8 cellular contexts compared by ENCODE assay signal in the genomic region with DNA sequence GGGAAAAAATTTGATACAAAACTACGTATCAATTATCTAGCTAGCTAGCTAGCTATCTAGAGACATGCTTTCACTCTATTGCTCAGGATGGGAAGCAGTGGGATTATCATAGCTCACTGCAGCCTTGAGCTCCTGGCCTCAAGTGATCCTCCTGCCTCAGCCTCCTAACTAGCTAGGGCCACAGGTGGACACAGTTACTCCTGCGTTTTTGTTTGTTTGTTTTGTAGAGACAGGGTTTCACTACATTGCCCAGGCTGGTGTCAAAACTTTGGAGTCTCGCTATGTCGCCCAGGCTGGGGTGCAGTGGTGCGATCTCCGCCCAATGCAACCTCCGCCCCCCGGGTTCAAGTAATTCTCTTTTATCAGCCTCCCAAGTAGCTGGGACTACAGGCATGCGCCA.
DNase-seq lines count a peak whose midpoint lies in the region; ATAC-seq, FAIRE-seq and TF ChIP-seq lines count a peak whose summit lies in the region.
"Not testable (repeated sequence)": the region's sequence is repeated elsewhere in the genome, so short reads cannot be mapped to it uniquely, and the experiment has no call there.

No MANE protein-coding gene starts in this region.

- not testable (repeated sequence) for H3K27me3 ChIP-seq in CD8-positive, alpha-beta T cell (ENCODE audit: insufficient read depth, low read length); astrocyte (ENCODE audit: insufficient read depth, low read length); hepatocyte

- CTCF ChIA-PET in CD8-positive, alpha-beta T cell (lab: Charles Lee); OCI-LY7 (lab: Charles Lee; ENCODE audit: unreplicated experiment): not testable (repeated sequence)

- not testable (repeated sequence) for DNase-seq in CD8-positive, alpha-beta T cell; OCI-LY7 (ENCODE audit: low spot score); activated CD4-positive, alpha-beta T cell treated with anti-CD3 and anti-CD28 coated beads, Interleukin-2, amount 10 ng/mL, durations not matched to agents 24 days and 14 days; activated T-helper 1 cell treated with anti-CD3 and anti-CD28 coated beads, Interleukin-12 subunit alpha, Interleukin-12 subunit beta, Interleukin-2, Interleukin-4 antibody, amounts not matched to agents 30 ng/mL and 10 ng/mL and 1 ng/mL, durations not matched to agents 14 hours and 24 hours and 36 hours (ENCODE audit: low spot score); astrocyte (ENCODE audit: low read depth); hepatocyte (ENCODE audit: low spot score); naive thymus-derived CD8-positive, alpha-beta T cell; stimulated activated naive CD8-positive, alpha-beta T cell treated with anti-CD3 and anti-CD28 coated beads, Interleukin-15, amount 100 ng/mL, for 72 hours

- not testable (repeated sequence) for ATAC-seq in CD8-positive, alpha-beta T cell; naive thymus-derived CD8-positive, alpha-beta T cell; stimulated activated naive CD8-positive, alpha-beta T cell treated with anti-CD3 and anti-CD28 coated beads, Interleukin-15, amount 100 ng/mL, for 72 hours

- not testable (repeated sequence) for H3K4me3 ChIP-seq in CD8-positive, alpha-beta T cell (ENCODE audit: low read depth, low read length); astrocyte (ENCODE audit: insufficient read depth, low read depth, low read length); hepatocyte
- peak overlapping the region; percentile 82 for H3K4me3 ChIP-seq in OCI-LY7 (ENCODE audit: low read depth, low read length, poor library complexity, severe bottlenecking)

- H3K9ac ChIP-seq in astrocyte (ENCODE audit: low read length) = not testable (repeated sequence)

- H3K27me3 Mint-ChIP-seq in CD8-positive, alpha-beta T cell (ENCODE audit: low read depth); activated CD4-positive, alpha-beta T cell treated with anti-CD3 and anti-CD28 coated beads, Interleukin-2, amount 10 ng/mL, durations not matched to agents 24 days and 14 days; activated T-helper 1 cell treated with anti-CD3 and anti-CD28 coated beads, Interleukin-12 subunit alpha, Interleukin-12 subunit beta, Interleukin-2, Interleukin-4 antibody, amounts not matched to agents 30 ng/mL and 10 ng/mL and 1 ng/mL, durations not matched to agents 14 hours and 24 hours and 36 hours (ENCODE audit: insufficient read depth); astrocyte (ENCODE audit: low read depth, unreplicated experiment); naive thymus-derived CD8-positive, alpha-beta T cell; stimulated activated naive CD8-positive, alpha-beta T cell treated with anti-CD3 and anti-CD28 coated beads, Interleukin-15, amount 100 ng/mL, for 72 hours: not testable (repeated sequence)

- intact Hi-C loops in CD8-positive, alpha-beta T cell (cut with DNase I, micrococcal nuclease) = loop anchor here (5.0 to 10.0 kb wide), 6 partner anchors 81 to 1171 kb away; a partner anchor contains a TSS
- intact Hi-C loops in OCI-LY7 (cut with micrococcal nuclease; ENCODE audit: unreplicated experiment) = loop anchor here (5.0 kb wide), 1 partner anchor 241 kb away; a partner anchor contains a TSS
- intact Hi-C loops in activated CD4-positive, alpha-beta T cell treated with anti-CD3 and anti-CD28 coated beads, Interleukin-2, amount 10 ng/mL, durations not matched to agents 24 days and 14 days (cut with micrococcal nuclease) = loop anchor here (10.0 kb wide), 2 partner anchors 768 to 858 kb away; a partner anchor contains a TSS
- intact Hi-C loops in activated T-helper 1 cell treated with anti-CD3 and anti-CD28 coated beads, Interleukin-12 subunit alpha, Interleukin-12 subunit beta, Interleukin-2, Interleukin-4 antibody, amounts not matched to agents 30 ng/mL and 10 ng/mL and 1 ng/mL, durations not matched to agents 14 hours and 24 hours and 36 hours (cut with micrococcal nuclease) = loop anchor here (5.0 to 10.0 kb wide), 4 partner anchors 136 to 768 kb away; a partner anchor contains a TSS

- TF ChIP-seq CTCF in CD8-positive, alpha-beta T cell (IDR thresholded peaks at IDR 0.05); OCI-LY7 (conservative IDR thresholded peaks at IDR 0.05; ENCODE audit: low read length); astrocyte (IDR thresholded peaks at IDR 0.05; ENCODE audit: insufficient read depth, low read depth, low read length); hepatocyte (IDR thresholded peaks at IDR 0.05; ENCODE audit: poor library complexity): not testable (repeated sequence)

- H3K79me2 ChIP-seq in OCI-LY7 (ENCODE audit: insufficient read depth, low read depth, low read length) = peaks cover 13% of the 10 kb centered on the region
- not testable (repeated sequence) for H3K79me2 ChIP-seq in astrocyte (ENCODE audit: insufficient read depth, low read length); hepatocyte

- not testable (repeated sequence) for H3K4me1 ChIP-seq in CD8-positive, alpha-beta T cell (ENCODE audit: insufficient read depth, low read length); OCI-LY7 (ENCODE audit: insufficient read depth, low read length, poor library complexity, severe bottlenecking); astrocyte (ENCODE audit: insufficient read depth, low read length); hepatocyte (ENCODE audit: insufficient read depth)

- not testable (repeated sequence) for H3K36me3 Mint-ChIP-seq in CD8-positive, alpha-beta T cell; activated CD4-positive, alpha-beta T cell treated with anti-CD3 and anti-CD28 coated beads, Interleukin-2, amount 10 ng/mL, durations not matched to agents 24 days and 14 days (ENCODE audit: low read depth); activated T-helper 1 cell treated with anti-CD3 and anti-CD28 coated beads, Interleukin-12 subunit alpha, Interleukin-12 subunit beta, Interleukin-2, Interleukin-4 antibody, amounts not matched to agents 30 ng/mL and 10 ng/mL and 1 ng/mL, durations not matched to agents 14 hours and 24 hours and 36 hours (ENCODE audit: low read depth); astrocyte (ENCODE audit: low read depth, unreplicated experiment); naive thymus-derived CD8-positive, alpha-beta T cell

- H3K9me3 Mint-ChIP-seq in CD8-positive, alpha-beta T cell; activated CD4-positive, alpha-beta T cell treated with anti-CD3 and anti-CD28 coated beads, Interleukin-2, amount 10 ng/mL, durations not matched to agents 24 days and 14 days; activated T-helper 1 cell treated with anti-CD3 and anti-CD28 coated beads, Interleukin-12 subunit alpha, Interleukin-12 subunit beta, Interleukin-2, Interleukin-4 antibody, amounts not matched to agents 30 ng/mL and 10 ng/mL and 1 ng/mL, durations not matched to agents 14 hours and 24 hours and 36 hours; astrocyte (ENCODE audit: unreplicated experiment); naive thymus-derived CD8-positive, alpha-beta T cell; stimulated activated naive CD8-positive, alpha-beta T cell treated with anti-CD3 and anti-CD28 coated beads, Interleukin-15, amount 100 ng/mL, for 72 hours: not testable (repeated sequence)

- H3K4me3 Mint-ChIP-seq in CD8-positive, alpha-beta T cell = peak overlapping the region; percentile 55
- H3K4me3 Mint-ChIP-seq in activated CD4-positive, alpha-beta T cell treated with anti-CD3 and anti-CD28 coated beads, Interleukin-2, amount 10 ng/mL, durations not matched to agents 24 days and 14 days = peak overlapping the region; percentile 23
- peak overlapping the region; percentile 45 for H3K4me3 Mint-ChIP-seq in activated T-helper 1 cell treated with anti-CD3 and anti-CD28 coated beads, Interleukin-12 subunit alpha, Interleukin-12 subunit beta, Interleukin-2, Interleukin-4 antibody, amounts not matched to agents 30 ng/mL and 10 ng/mL and 1 ng/mL, durations not matched to agents 14 hours and 24 hours and 36 hours
- peak overlapping the region; percentile 66 for H3K4me3 Mint-ChIP-seq in astrocyte (ENCODE audit: unreplicated experiment)
- peak overlapping the region in 7 of 10 donors; percentile 56 to 75 (median 62) for H3K4me3 Mint-ChIP-seq in naive thymus-derived CD8-positive, alpha-beta T cell
- H3K4me3 Mint-ChIP-seq in stimulated activated naive CD8-positive, alpha-beta T cell treated with anti-CD3 and anti-CD28 coated beads, Interleukin-15, amount 100 ng/mL, for 72 hours = peak overlapping the region; percentile 29 to 35

- not testable (repeated sequence) for H3K9me2 ChIP-seq in OCI-LY7 (ENCODE audit: insufficient read depth, low read length); hepatocyte (replicated peaks; ENCODE audit: insufficient read depth)

- H3K36me3 ChIP-seq in CD8-positive, alpha-beta T cell (ENCODE audit: insufficient read depth, low read length); OCI-LY7 (ENCODE audit: insufficient read depth, low read length); astrocyte (ENCODE audit: insufficient read depth, low read length); hepatocyte (replicated peaks; ENCODE audit: insufficient read depth, low read depth): not testable (repeated sequence)

- H3K27ac Mint-ChIP-seq in CD8-positive, alpha-beta T cell = peak overlapping the region; percentile 87
- H3K27ac Mint-ChIP-seq in activated CD4-positive, alpha-beta T cell treated with anti-CD3 and anti-CD28 coated beads, Interleukin-2, amount 10 ng/mL, durations not matched to agents 24 days and 14 days; astrocyte (ENCODE audit: unreplicated experiment): not testable (repeated sequence)
- peak overlapping the region; percentile 48 for H3K27ac Mint-ChIP-seq in activated T-helper 1 cell treated with anti-CD3 and anti-CD28 coated beads, Interleukin-12 subunit alpha, Interleukin-12 subunit beta, Interleukin-2, Interleukin-4 antibody, amounts not matched to agents 30 ng/mL and 10 ng/mL and 1 ng/mL, durations not matched to agents 14 hours and 24 hours and 36 hours
- peak overlapping the region in 9 of 10 donors; percentile 50 to 100 (median 85) for H3K27ac Mint-ChIP-seq in naive thymus-derived CD8-positive, alpha-beta T cell
- peak overlapping the region in 1 of 2 donors; percentile 42 for H3K27ac Mint-ChIP-seq in stimulated activated naive CD8-positive, alpha-beta T cell treated with anti-CD3 and anti-CD28 coated beads, Interleukin-15, amount 100 ng/mL, for 72 hours

- H2AFZ ChIP-seq in OCI-LY7 (ENCODE audit: low read length); astrocyte (ENCODE audit: low read depth, low read length); hepatocyte: not testable (repeated sequence)

- H3K27ac ChIP-seq in CD8-positive, alpha-beta T cell (ENCODE audit: low read depth, low read length); OCI-LY7 (ENCODE audit: low read depth, low read length, poor library complexity, severe bottlenecking); astrocyte (ENCODE audit: low read depth, low read length); hepatocyte: not testable (repeated sequence)

- not testable (repeated sequence) for H3K4me2 ChIP-seq in OCI-LY7 (ENCODE audit: low read length); astrocyte (ENCODE audit: low read length)
- H3K4me2 ChIP-seq in hepatocyte = peak overlapping the region; percentile 65

- H3K9me3 ChIP-seq in CD8-positive, alpha-beta T cell (ENCODE audit: low read length); OCI-LY7 (ENCODE audit: low read length); astrocyte (ENCODE audit: insufficient read depth, low read depth, low read length); hepatocyte (ENCODE audit: low read depth): not testable (repeated sequence)

- not testable (repeated sequence) for FAIRE-seq in astrocyte (lab: Jason Lieb, UNC)

- WGBS in hepatocyte (ENCODE audit: low lambda C conversion rate, missing lambda C conversion rate) = 86% methylated on average over 8 of the region's 9 CpGs

- POLR2A ChIA-PET in CD8-positive, alpha-beta T cell (lab: Charles Lee); OCI-LY7 (lab: Charles Lee): not testable (repeated sequence)
- POLR2A ChIA-PET in naive thymus-derived CD8-positive, alpha-beta T cell (lab: Charles Lee) = interaction anchor here (2.7 kb wide), 1 partner anchor 153 kb away, joined by 15 read pairs; a partner anchor contains a TSS

- peaks cover 13% of the 10 kb centered on the region for H3K4me1 Mint-ChIP-seq in CD8-positive, alpha-beta T cell (ENCODE audit: low read depth)
- not testable (repeated sequence) for H3K4me1 Mint-ChIP-seq in activated CD4-positive, alpha-beta T cell treated with anti-CD3 and anti-CD28 coated beads, Interleukin-2, amount 10 ng/mL, durations not matched to agents 24 days and 14 days; activated T-helper 1 cell treated with anti-CD3 and anti-CD28 coated beads, Interleukin-12 subunit alpha, Interleukin-12 subunit beta, Interleukin-2, Interleukin-4 antibody, amounts not matched to agents 30 ng/mL and 10 ng/mL and 1 ng/mL, durations not matched to agents 14 hours and 24 hours and 36 hours (ENCODE audit: low read depth); astrocyte (ENCODE audit: low read depth, unreplicated experiment); stimulated activated naive CD8-positive, alpha-beta T cell treated with anti-CD3 and anti-CD28 coated beads, Interleukin-15, amount 100 ng/mL, for 72 hours
- H3K4me1 Mint-ChIP-seq in naive thymus-derived CD8-positive, alpha-beta T cell = peaks cover 3 to 18% (median 18%) of the 10 kb centered on the region in 4 donors

- not testable (repeated sequence) for BruUV-seq in OCI-LY7 (replicated peaks; lab: Mats Ljungman, UMichigan)

- not testable (repeated sequence) for H4K20me1 ChIP-seq in OCI-LY7 (ENCODE audit: insufficient read depth, low read length); astrocyte (ENCODE audit: insufficient read depth, low read length); hepatocyte (ENCODE audit: insufficient read depth, poor library complexity, severe bottlenecking)
